8 cellular contexts compared by ENCODE assay signal in genomic region chr15:31472636-31473383, GRCh38.
A peak's percentile ranks its signal among the peaks of the same experiment; 100 is the strongest.
DNase-seq lines count a peak whose midpoint lies in the region; ATAC-seq lines count a peak whose summit lies in the region.

No MANE protein-coding gene starts in this region.

- intact Hi-C loops in Right ventricle myocardium superior (cut with DNase I): no loop called here
- intact Hi-C loops in aorta (cut with DNase I): loop anchor here in 1 of 2 donors (10.0 kb wide), 2 partner anchors 68 to 148 kb away; partner anchors contain the start of gene KLF13

- no peaks in the 10 kb centered on the region for H3K4me1 ChIP-seq in aorta (ENCODE audit: control insufficient read depth in 1 of 2, insufficient read depth in 2 of 2, low read length in 2 of 2)

- no peak overlapping the region for H3K4me3 ChIP-seq in aorta (ENCODE audit: low read length in 2 of 2)

- H3K27ac ChIP-seq in aorta (ENCODE audit: low read depth in 1 of 2, low read length in 2 of 2): no peak overlapping the region

- DNase-seq in EH (ENCODE audit: low read depth) (peak; percentile 55), activated T-cell treated with anti-CD3 and anti-CD28 coated beads for 4 hours (peak; percentile 24), Right ventricle myocardium superior (no peak), aorta (no peak), SW 1271 (lab: John Stamatoyannopoulos, UW) (no peak)
- DNase-seq in stimulated activated CD8-positive, alpha-beta memory T cell treated with anti-CD3 and anti-CD28 coated beads, Interleukin-4, amount 100 ng/mL, for 48 hours: peak; percentile 68

- H3K27me3 ChIP-seq in aorta (ENCODE audit: control insufficient read depth in 1 of 2, insufficient read depth in 2 of 2, low read length in 1 of 2): no peaks in the 10 kb centered on the region

- 66 to 67% methylated on average over 8 of the region's 8 CpGs for WGBS in aorta, 2 donors

- ATAC-seq in GM19455 (IDR thresholded peaks at IDR 0.05; ENCODE audit: unreplicated experiment) (peak; percentile 87), HG03439 (IDR thresholded peaks at IDR 0.05; ENCODE audit: unreplicated experiment) (peak; percentile 82), Right ventricle myocardium superior (ENCODE audit: poor library complexity) (peak; percentile 73), aorta (ENCODE audit: low FRiP score) (no peak)

- no peaks in the 10 kb centered on the region for H3K9me3 ChIP-seq in aorta (ENCODE audit: control insufficient read depth, low read length)

- no peaks in the 10 kb centered on the region for H3K36me3 ChIP-seq in aorta (ENCODE audit: control insufficient read depth in 1 of 2, insufficient read depth in 2 of 2, low read length in 1 of 2)

Comparison
In these comparisons a context has a peak if more than half of its experiments do, and no peak if none do; other contexts are left out.
1. DNase-seq: peak in EH (single experiment), activated T-cell treated with anti-CD3 and anti-CD28 coated beads for 4 hours (single experiment) and stimulated activated CD8-positive, alpha-beta memory T cell treated with anti-CD3 and anti-CD28 coated beads, Interleukin-4, amount 100 ng/mL, for 48 hours (single experiment); none in Right ventricle myocardium superior (single experiment), aorta (0 of 2) and SW 1271 (0 of 2).